ENCODE assay signal across 34 cellular contexts in genomic region chr17:55317284-55317683, GRCh38.
"Had no signal": no experiment of that assay in that cellular context is flagged by ENCODE, and none has a peak within 500 bp of the region (broad histone marks: within the 10 kb centered on the region; RNA-seq: fewer than 3 reads in every experiment).

No MANE protein-coding gene starts in this region.

- H3K4me3 Mint-ChIP-seq: activated B cell treated with CpG ODN at 0.5 μM for 24 hours; activated CD4-positive, alpha-beta memory T cell treated with anti-CD3 and anti-CD28 coated beads for 36 hours; activated CD4-positive, alpha-beta T cell treated with anti-CD3 and anti-CD28 coated beads, Interleukin-2, amount 10 ng/mL, durations not matched to agents 24 days and 14 days; activated CD8-positive, alpha-beta T cell treated with anti-CD3 and anti-CD28 coated beads for 36 hours; activated naive CD4-positive, alpha-beta T cell treated with anti-CD3 and anti-CD28 coated beads, Interleukin-2, amount 10 ng/mL, durations not matched to agents 7 days and 5 days; activated naive CD4-positive, alpha-beta T cell treated with anti-CD3 and anti-CD28 coated beads, Interleukin-2, amount 50 U/mL, for 24 hours; activated naive CD8-positive, alpha-beta T cell; activated naive CD8-positive, alpha-beta T cell treated with anti-CD3 and anti-CD28 coated beads, Interleukin-2, amount 10 ng/mL, durations not matched to agents 7 days and 5 days; activated naive CD8-positive, alpha-beta T cell treated with anti-CD3 and anti-CD28 coated beads, Interleukin-2, amount 50 U/mL, for 24 hours; activated T-helper 1 cell treated with anti-CD3 and anti-CD28 coated beads, Interleukin-12 subunit alpha, Interleukin-12 subunit beta, Interleukin-2, Interleukin-4 antibody, amounts not matched to agents 30 ng/mL and 10 ng/mL and 1 ng/mL, durations not matched to agents 14 hours and 24 hours and 36 hours; brain; T-helper 1 cell treated with Interleukin-12 subunit alpha and Interleukin-12 subunit beta and Interleukin-4 antibody, amounts not matched to agents 30 μg/mL and 1 μg/mL, for 36 hours; T-helper 2 cell treated with Interferon-gamma antibody and Interleukin-4, amounts not matched to agents 5 μg/mL and 100 μg/mL, for 36 hours had no signal

- H3K4me1 Mint-ChIP-seq: activated B cell treated with CpG ODN at 0.5 μM for 24 hours; activated naive CD4-positive, alpha-beta T cell treated with anti-CD3 and anti-CD28 coated beads, Interleukin-2, amount 50 U/mL, for 24 hours; activated naive CD8-positive, alpha-beta T cell treated with anti-CD3 and anti-CD28 coated beads, Interleukin-2, amount 10 ng/mL, durations not matched to agents 7 days and 5 days; brain had no signal

- ATAC-seq: activated CD8-positive, alpha-beta T cell treated with anti-CD3 and anti-CD28 coated beads for 36 hours; activated naive CD8-positive, alpha-beta T cell treated with anti-CD3 and anti-CD28 coated beads, Interleukin-2, amount 50 U/mL, for 24 hours had no signal

- H3K9me3 Mint-ChIP-seq: activated B cell treated with CpG ODN at 0.5 μM for 24 hours; activated CD4-positive, alpha-beta memory T cell treated with anti-CD3 and anti-CD28 coated beads for 36 hours; activated CD4-positive, alpha-beta T cell treated with anti-CD3 and anti-CD28 coated beads, Interleukin-2, amount 10 ng/mL, durations not matched to agents 24 days and 14 days; activated CD8-positive, alpha-beta T cell treated with anti-CD3 and anti-CD28 coated beads for 36 hours; activated naive CD4-positive, alpha-beta T cell treated with anti-CD3 and anti-CD28 coated beads, Interleukin-2, amount 10 ng/mL, durations not matched to agents 7 days and 5 days; activated naive CD4-positive, alpha-beta T cell treated with anti-CD3 and anti-CD28 coated beads, Interleukin-2, amount 50 U/mL, for 24 hours; activated naive CD8-positive, alpha-beta T cell treated with anti-CD3 and anti-CD28 coated beads, Interleukin-2, amount 10 ng/mL, durations not matched to agents 7 days and 5 days; activated naive CD8-positive, alpha-beta T cell treated with anti-CD3 and anti-CD28 coated beads, Interleukin-2, amount 50 U/mL, for 24 hours; activated T-helper 1 cell treated with anti-CD3 and anti-CD28 coated beads, Interleukin-12 subunit alpha, Interleukin-12 subunit beta, Interleukin-2, Interleukin-4 antibody, amounts not matched to agents 30 ng/mL and 10 ng/mL and 1 ng/mL, durations not matched to agents 14 hours and 24 hours and 36 hours; activated T-helper 2 cell treated with anti-CD3 and anti-CD28 coated beads, Interferon-gamma antibody, Interleukin-2, Interleukin-4, amounts not matched to agents 10 μg/mL and 5 μg/mL and 100 μg/mL, durations not matched to agents 14 hours and 24 hours and 36 hours; brain; T-helper 1 cell treated with Interleukin-12 subunit alpha and Interleukin-12 subunit beta and Interleukin-4 antibody, amounts not matched to agents 30 μg/mL and 1 μg/mL, for 36 hours; T-helper 2 cell treated with Interferon-gamma antibody and Interleukin-4, amounts not matched to agents 5 μg/mL and 100 μg/mL, for 36 hours had no signal

- H3K9me3 ChIP-seq: ascending aorta had no signal

- H3K27ac ChIP-seq: ascending aorta, VCaP had no signal

- H3K27ac Mint-ChIP-seq: activated B cell treated with CpG ODN at 0.5 μM for 24 hours; activated CD4-positive, alpha-beta memory T cell treated with anti-CD3 and anti-CD28 coated beads for 36 hours; activated CD4-positive, alpha-beta T cell treated with anti-CD3 and anti-CD28 coated beads, Interleukin-2, amount 10 ng/mL, durations not matched to agents 24 days and 14 days; activated CD8-positive, alpha-beta T cell treated with anti-CD3 and anti-CD28 coated beads for 36 hours; activated naive CD4-positive, alpha-beta T cell treated with anti-CD3 and anti-CD28 coated beads, Interleukin-2, amount 10 ng/mL, durations not matched to agents 7 days and 5 days; activated naive CD4-positive, alpha-beta T cell treated with anti-CD3 and anti-CD28 coated beads, Interleukin-2, amount 50 U/mL, for 24 hours; activated naive CD8-positive, alpha-beta T cell; activated naive CD8-positive, alpha-beta T cell treated with anti-CD3 and anti-CD28 coated beads, Interleukin-2, amount 10 ng/mL, durations not matched to agents 7 days and 5 days; activated naive CD8-positive, alpha-beta T cell treated with anti-CD3 and anti-CD28 coated beads, Interleukin-2, amount 50 U/mL, for 24 hours; activated T-helper 1 cell treated with anti-CD3 and anti-CD28 coated beads, Interleukin-12 subunit alpha, Interleukin-12 subunit beta, Interleukin-2, Interleukin-4 antibody, amounts not matched to agents 30 ng/mL and 10 ng/mL and 1 ng/mL, durations not matched to agents 14 hours and 24 hours and 36 hours; activated T-helper 2 cell treated with anti-CD3 and anti-CD28 coated beads, Interferon-gamma antibody, Interleukin-2, Interleukin-4, amounts not matched to agents 10 μg/mL and 5 μg/mL and 100 μg/mL, durations not matched to agents 14 hours and 24 hours and 36 hours; brain; T-helper 1 cell treated with Interleukin-12 subunit alpha and Interleukin-12 subunit beta and Interleukin-4 antibody, amounts not matched to agents 30 μg/mL and 1 μg/mL, for 36 hours; T-helper 2 cell treated with Interferon-gamma antibody and Interleukin-4, amounts not matched to agents 5 μg/mL and 100 μg/mL, for 36 hours had no signal

- DNase-seq: activated B cell treated with CpG ODN at 0.5 μM for 24 hours; activated CD4-positive, alpha-beta memory T cell treated with anti-CD3 and anti-CD28 coated beads for 36 hours; activated CD4-positive, alpha-beta T cell treated with anti-CD3 and anti-CD28 coated beads for 4 hours; activated CD4-positive, alpha-beta T cell treated with anti-CD3 and anti-CD28 coated beads, Interleukin-2, amount 10 ng/mL, durations not matched to agents 24 days and 14 days; activated CD4-positive, alpha-beta T cell treated with anti-CD3 and anti-CD28 coated beads, Interleukin-2, amount 50 U/mL, for 1 hour; activated CD4-positive, alpha-beta T cell treated with anti-CD3 and anti-CD28 coated beads, Interleukin-2, amount 50 U/mL, for 4 hours; activated CD4-positive, CD25-positive, alpha-beta regulatory T cell treated with anti-CD3 and anti-CD28 coated beads, Interleukin-2, amount 50 U/mL, for 72 hours; activated CD8-positive, alpha-beta memory T cell treated with anti-CD3 and anti-CD28 coated beads, Interleukin-2, amount 50 U/mL, for 4 hours; activated CD8-positive, alpha-beta T cell treated with anti-CD3 and anti-CD28 coated beads for 36 hours; activated effector memory CD4-positive, alpha-beta T cell treated with Interleukin-2 at 50 U/mL for 16 hours; activated gamma-delta T cell; activated naive CD4-positive, alpha-beta T cell treated with anti-CD3 and anti-CD28 coated beads, Interleukin-2, amount 10 ng/mL, durations not matched to agents 7 days and 5 days; activated naive CD4-positive, alpha-beta T cell treated with Interleukin-2 at 50 U/mL for 16 hours; activated naive CD8-positive, alpha-beta T cell treated with anti-CD3 and anti-CD28 coated beads, Interleukin-2, amount 10 ng/mL, durations not matched to agents 7 days and 5 days; activated naive CD8-positive, alpha-beta T cell treated with anti-CD3 and anti-CD28 coated beads, Interleukin-2, amount 50 U/mL, for 24 hours; activated T-cell treated with anti-CD3 and anti-CD28 coated beads for 4 hours; activated T-cell treated with anti-CD3 and anti-CD28 coated beads, Interleukin-2, amount 50 U/mL, for 1 hour; activated T-cell treated with anti-CD3 and anti-CD28 coated beads, Interleukin-2, amount 50 U/mL, for 48 hours; amygdala; anterior cingulate cortex; central memory CD4-positive, alpha-beta T cell; T-helper 1 cell; T-helper 2 cell; T-helper 9 cell had no signal

- FAIRE-seq: TTC549 had no signal

- H3K4me1 ChIP-seq: ascending aorta had no signal

- H3K36me3 Mint-ChIP-seq: activated CD4-positive, alpha-beta memory T cell treated with anti-CD3 and anti-CD28 coated beads for 36 hours; activated naive CD4-positive, alpha-beta T cell treated with anti-CD3 and anti-CD28 coated beads, Interleukin-2, amount 10 ng/mL, durations not matched to agents 7 days and 5 days; activated naive CD4-positive, alpha-beta T cell treated with anti-CD3 and anti-CD28 coated beads, Interleukin-2, amount 50 U/mL, for 24 hours; activated naive CD8-positive, alpha-beta T cell; activated naive CD8-positive, alpha-beta T cell treated with anti-CD3 and anti-CD28 coated beads, Interleukin-2, amount 10 ng/mL, durations not matched to agents 7 days and 5 days had no signal

- H3K27me3 ChIP-seq: ascending aorta had no signal

- H3K27me3 Mint-ChIP-seq: activated naive CD4-positive, alpha-beta T cell treated with anti-CD3 and anti-CD28 coated beads, Interleukin-2, amount 50 U/mL, for 24 hours; activated naive CD8-positive, alpha-beta T cell; activated naive CD8-positive, alpha-beta T cell treated with anti-CD3 and anti-CD28 coated beads, Interleukin-2, amount 50 U/mL, for 24 hours; brain had no signal

- H3K4me3 ChIP-seq: ascending aorta had no signal
